13 cellular contexts compared by ENCODE assay signal in the genomic region with DNA sequence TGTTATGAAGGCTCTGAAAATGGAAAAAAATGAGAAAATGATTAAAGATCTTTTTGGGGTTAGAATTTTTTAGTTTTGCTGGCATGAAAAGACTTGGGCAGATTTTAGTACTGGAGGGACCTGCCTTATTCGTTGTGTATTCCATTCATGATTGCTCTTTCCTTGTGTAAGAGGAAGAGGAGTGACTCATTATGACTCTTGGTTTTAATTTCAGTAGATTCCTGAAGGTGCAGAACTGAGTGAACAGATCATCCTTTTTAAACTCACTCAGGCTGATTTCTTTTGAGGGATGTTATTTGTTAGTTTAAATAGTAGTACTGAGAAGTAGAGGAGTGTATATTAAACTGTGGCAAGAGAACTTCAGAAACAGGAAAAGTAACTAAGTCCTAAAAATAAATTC. TPM values are rescaled to one million over a fixed set of nuclear protein-coding genes. Genes with fewer than 3 reads are reported as not detected.
DNase-seq lines count a peak whose midpoint lies in the region; ATAC-seq and TF ChIP-seq lines count a peak whose summit lies in the region.
"Had no signal": no experiment of that assay in that cellular context is flagged by ENCODE, and none has a peak within 500 bp of the region (broad histone marks: within the 10 kb centered on the region; RNA-seq: fewer than 3 reads in every experiment).

No MANE protein-coding gene starts in this region.

- no TSS peak for BruUV-seq in PC-3 (replicated peaks; lab: Mats Ljungman, UMichigan)

- TF ChIP-seq CTCF in PC-3 (conservative IDR thresholded peaks at IDR 0.05; ENCODE audit: low read depth, low read length) (no peak), epithelial cell of esophagus (IDR thresholded peaks at IDR 0.05; ENCODE audit: insufficient read depth, low read depth, low read length, missing control alignments) (no peak), psoas muscle (IDR thresholded peaks at IDR 0.05) (no peak), upper lobe of right lung (IDR thresholded peaks at IDR 0.05) (no peak)

- H3K79me2 ChIP-seq in PC-3 (ENCODE audit: low read length), result no peaks in the 10 kb centered on the region

- H3K36me3 ChIP-seq in PC-3 (ENCODE audit: low read depth, low read length) (no peaks in the 10 kb centered on the region), psoas muscle (ENCODE audit: insufficient read depth in 1 of 2, low read depth in 1 of 2) (no peaks in the 10 kb centered on the region), upper lobe of right lung (no peaks in the 10 kb centered on the region)

- H3K4me1 ChIP-seq in PC-3 (ENCODE audit: insufficient read depth, low read length) (peaks cover 59% of the 10 kb centered on the region), psoas muscle (peaks cover 4% of the 10 kb centered on the region), upper lobe of right lung (peaks cover 5% of the 10 kb centered on the region)

- no peaks in the 10 kb centered on the region for H3K4me1 Mint-ChIP-seq in activated T-cell treated with anti-CD3 and anti-CD28 coated beads, Interleukin-2, amount 50 U/mL, for 4 hours (ENCODE audit: low read depth)

- H3F3A ChIP-seq in PC-3 (ENCODE audit: low read length, unreplicated experiment), result peaks cover 13% of the 10 kb centered on the region

- H3K27me3 Mint-ChIP-seq in activated T-cell treated with anti-CD3 and anti-CD28 coated beads, Interleukin-2, amount 50 U/mL, for 4 hours (ENCODE audit: low read depth), result peaks cover 2% of the 10 kb centered on the region

- 39 to 67% (median 44%) methylated on average over 1 of the region's 1 CpG for WGBS in psoas muscle, 3 donors

- H3K4me2 ChIP-seq in PC-3 (ENCODE audit: low read length), result peak overlapping the region; percentile 79

- peak overlapping the region; percentile 14; the same call in 1 of the 2 replicates for H3K9ac ChIP-seq in PC-3 (ENCODE audit: low read length)

- peak; percentile 71 for DNase-seq in EL
- DNase-seq in PC-3, result peak; percentile 89
- DNase-seq in epithelial cell of esophagus (ENCODE audit: low read depth), result peak; percentile 90
- no peak for DNase-seq in psoas muscle
- no peak for DNase-seq in upper lobe of right lung
- DNase-seq in NCI-H526 treated with DMSO at 0.1 percent for 48 hours (lab: John Stamatoyannopoulos, UW), result no peak
- no peak for DNase-seq in activated T-cell treated with anti-CD3 and anti-CD28 coated beads, Interleukin-2, amount 50 U/mL, for 4 hours
- no peak for DNase-seq in NCI-H146 treated with DMSO at 0.1 percent for 48 hours (lab: John Stamatoyannopoulos, UW; ENCODE audit: unreplicated experiment)
- DNase-seq: activated CD4-positive, CD25-positive, alpha-beta regulatory T cell treated with anti-CD3 and anti-CD28 coated beads, Interleukin-2, amount 50 U/mL, for 72 hours; activated naive CD4-positive, alpha-beta T cell treated with anti-CD3 and anti-CD28 coated beads, Interleukin-2, amount 50 U/mL, for 16 hours; NCI-H1417 treated with DMSO at 0.1 percent for 48 hours; stimulated activated CD4-positive, alpha-beta T cell treated with anti-CD3 and anti-CD28 coated beads, Interleukin-12 subunit alpha, Interleukin-12 subunit beta, amount 100 ng/mL, for 4 hours; stimulated activated naive CD4-positive, alpha-beta T cell had no signal

- H3K27me3 ChIP-seq in PC-3 (ENCODE audit: low read length), result no peaks in the 10 kb centered on the region
- no peaks in the 10 kb centered on the region for H3K27me3 ChIP-seq in psoas muscle (ENCODE audit: insufficient read depth in 3 of 3, low read length in 2 of 3)
- H3K27me3 ChIP-seq in upper lobe of right lung, result no peaks in the 10 kb centered on the region

- intact Hi-C loops in PC-3 (cut with micrococcal nuclease) (loop anchor here (1.0 to 5.0 kb wide), 2 partner anchors 62 to 293 kb away; partner anchors contain the start of gene ARHGAP5), psoas muscle (cut with DNase I) (no loop called here), upper lobe of right lung (cut with DNase I) (no loop called here)

- H3K36me3 Mint-ChIP-seq in activated T-cell treated with anti-CD3 and anti-CD28 coated beads, Interleukin-2, amount 50 U/mL, for 4 hours (ENCODE audit: insufficient read depth), result no peaks in the 10 kb centered on the region

- peak overlapping the region; percentile 36; the same call in 1 of the 2 replicates for H3K4me3 ChIP-seq in PC-3 (ENCODE audit: low read length)
- H3K4me3 ChIP-seq in epithelial cell of esophagus (ENCODE audit: low read length), result no peak overlapping the region
- no peak overlapping the region for H3K4me3 ChIP-seq in psoas muscle
- H3K4me3 ChIP-seq in upper lobe of right lung, result no peak overlapping the region

- peak; percentile 82 for ATAC-seq in PC-3
- peak in 3 of 4 donors; percentile 59 to 78 (median 73) for ATAC-seq in psoas muscle
- ATAC-seq in upper lobe of right lung, result no peak
- ATAC-seq in activated T-cell treated with anti-CD3 and anti-CD28 coated beads, Interleukin-2, amount 50 U/mL, for 4 hours, result no peak

- H3K9me2 ChIP-seq in PC-3 (replicated peaks; ENCODE audit: low read length), result no peaks in the 10 kb centered on the region

- H3K9me3 Mint-ChIP-seq in activated T-cell treated with anti-CD3 and anti-CD28 coated beads, Interleukin-2, amount 50 U/mL, for 4 hours, result no peaks in the 10 kb centered on the region

- H2AFZ ChIP-seq in PC-3 (ENCODE audit: low read length), result peak overlapping the region; percentile 36; the same call in 1 of the 2 replicates

- no peak overlapping the region for H3K4me3 Mint-ChIP-seq in activated T-cell treated with anti-CD3 and anti-CD28 coated beads, Interleukin-2, amount 50 U/mL, for 4 hours

- CTCF ChIA-PET in PC-3 (lab: Charles Lee), result no interaction called here

- H3K9me3 ChIP-seq in PC-3 (ENCODE audit: low read length) (no peaks in the 10 kb centered on the region), psoas muscle (no peaks in the 10 kb centered on the region), upper lobe of right lung (no peaks in the 10 kb centered on the region)

- POLR2A ChIA-PET in PC-3 (lab: Charles Lee; ENCODE audit: unreplicated experiment), result no interaction called here

- H3K27ac ChIP-seq in PC-3 (ENCODE audit: low read length) (peak overlapping the region; percentile 81), psoas muscle (no peak overlapping the region), upper lobe of right lung (no peak overlapping the region)

- no peaks in the 10 kb centered on the region for H4K20me1 ChIP-seq in PC-3 (ENCODE audit: low read length)

RNA-seq across cellular contexts. Expression of gene AKAP6, which starts 41.6 kb away (rescaled TPM):
- total RNA-seq in PC-3 (2014; rRNA removed) (1.5 and 2.8 TPM in 2 replicates), psoas muscle (100 to 1,000 TPM; 113 to 173 (median 152) TPM), upper lobe of right lung (7.7 TPM)
- polyA plus RNA-seq in psoas muscle, result 10 to 100 TPM in 2 of 3 donors, 1 to 10 TPM in 1; 9.1 to 15.5 (median 14.3) TPM
- total RNA-seq in activated T-cell treated with anti-CD3 and anti-CD28 coated beads, Interleukin-2, amount 50 U/mL, for 4 hours, result 1 to 10 TPM in 2 of 3 donors, under 1 TPM in 1; 0.76 to 1.7 (median 1.3) TPM

Comparison
In these comparisons a context has a peak if more than half of its experiments do, and no peak if none do; other contexts are left out.
1. DNase-seq: peak in EL (single experiment), PC-3 (single experiment) and epithelial cell of esophagus (single experiment); none in psoas muscle (0 of 2), upper lobe of right lung (single experiment), NCI-H526 treated with DMSO at 0.1 percent for 48 hours (single experiment), activated T-cell treated with anti-CD3 and anti-CD28 coated beads, Interleukin-2, amount 50 U/mL, for 4 hours (single experiment) and NCI-H146 treated with DMSO at 0.1 percent for 48 hours (single experiment).
2. ATAC-seq: peak in PC-3 (single experiment) and psoas muscle (3 of 4); none in upper lobe of right lung (single experiment) and activated T-cell treated with anti-CD3 and anti-CD28 coated beads, Interleukin-2, amount 50 U/mL, for 4 hours (0 of 2).
3. RNA of gene AKAP6, which starts 41.6 kb away (total RNA-seq): 113 to 173 TPM in psoas muscle; 7.7 TPM in upper lobe of right lung (single experiment), 1.5 to 2.8 TPM in PC-3 and 0.76 to 1.7 TPM in activated T-cell treated with anti-CD3 and anti-CD28 coated beads, Interleukin-2, amount 50 U/mL, for 4 hours; every median in the first group is over 10 times any median in the second.